In genomic region chr12:70661762-70662161, GRCh38 we compare ENCODE assay signal across 12 cellular contexts. TPM values are rescaled to one million over a fixed set of nuclear protein-coding genes. Genes with fewer than 3 reads are reported as not detected.
DNase-seq lines count a peak whose midpoint lies in the region; ATAC-seq and TF ChIP-seq lines count a peak whose summit lies in the region.
"Had no signal": no experiment of that assay in that cellular context is flagged by ENCODE, and none has a peak within 500 bp of the region (broad histone marks: within the 10 kb centered on the region; RNA-seq: fewer than 3 reads in every experiment).

No MANE protein-coding gene starts in this region.

- no peaks in the 10 kb centered on the region for H3F3A ChIP-seq in GM23338 (replicated peaks; ENCODE audit: low read depth)

- H3K4me3 ChIP-seq in GM23338 (no peak overlapping the region), SK-N-MC (no peak overlapping the region; the same call in 1 of the 2 replicates), skin epidermis (no peak overlapping the region), stomach (no peak overlapping the region)

- H3K4me1 Mint-ChIP-seq in GM23338 = peaks cover 29% of the 10 kb centered on the region

- no peaks in the 10 kb centered on the region for H3K9me3 Mint-ChIP-seq in GM23338

- H3K79me2 ChIP-seq in GM23338 (replicated peaks; ENCODE audit: insufficient read depth) = no peaks in the 10 kb centered on the region
- H3K79me2 ChIP-seq: parathyroid adenoma had no signal

- no peak for TF ChIP-seq POLR2A in stomach (IDR thresholded peaks at IDR 0.05)

- H3K4me2 ChIP-seq in GM23338 = no peak overlapping the region

- WGBS in stomach, 5 donors = 66 to 78% (median 73%) methylated on average over 5 of the region's 5 CpGs

- peak overlapping the region; percentile 58; the same call in 1 of the 2 replicates for H2AFZ ChIP-seq in GM23338
- H2AFZ ChIP-seq: parathyroid adenoma had no signal

- H3K27ac ChIP-seq in GM23338 (ENCODE audit: low read depth) (no peak overlapping the region), SK-N-MC (no peak overlapping the region), skin epidermis (peak overlapping the region in 11 of 21 experiments; percentile 7 to 59 (median 37)), stomach (no peak overlapping the region)
- H3K27ac ChIP-seq: parathyroid adenoma, VCaP had no signal

- H3K9ac ChIP-seq in SK-N-MC (ENCODE audit: insufficient read length) = no peak overlapping the region
- H3K9ac ChIP-seq: parathyroid adenoma had no signal

- ATAC-seq in GM23338 = no peak

- no peak for TF ChIP-seq EP300 in stomach (IDR thresholded peaks at IDR 0.05)

- H3K27me3 ChIP-seq in GM23338 (ENCODE audit: insufficient read depth) (no peaks in the 10 kb centered on the region), stomach (no peaks in the 10 kb centered on the region)

- intact Hi-C loops in stomach (cut with DNase I; ENCODE audit: low total_unique reads) = no loop called here

- H3K4me1 ChIP-seq in GM23338 (ENCODE audit: insufficient read depth) (peaks cover 39% of the 10 kb centered on the region), stomach (no peaks in the 10 kb centered on the region)
- H3K4me1 ChIP-seq: parathyroid adenoma had no signal

- H3K36me3 ChIP-seq in GM23338 (ENCODE audit: insufficient read depth) (no peaks in the 10 kb centered on the region), SK-N-MC (ENCODE audit: insufficient read depth, low read length) (no peaks in the 10 kb centered on the region), stomach (no peaks in the 10 kb centered on the region)

- no peaks in the 10 kb centered on the region for H3K27me3 Mint-ChIP-seq in GM23338 (ENCODE audit: insufficient read depth, low read depth, poor library complexity)

- peak overlapping the region; percentile 32; the same call in 1 of the 2 replicates for H3K27ac Mint-ChIP-seq in GM23338

- no peaks in the 10 kb centered on the region for H4K20me1 ChIP-seq in GM23338 (replicated peaks; ENCODE audit: insufficient read depth)

- TF ChIP-seq CTCF in GM23338 (conservative IDR thresholded peaks at IDR 0.05; ENCODE audit: low read depth in 2 of 2) (no peak), stomach (IDR thresholded peaks at IDR 0.05) (no peak)

- no peak overlapping the region for H3K4me3 Mint-ChIP-seq in GM23338

- no peaks in the 10 kb centered on the region for H3K36me3 Mint-ChIP-seq in GM23338 (ENCODE audit: low read depth)

- DNase-seq in GM23338 (ENCODE audit: low spot score) = no peak
- DNase-seq in SK-N-MC (ENCODE audit: low read depth, low spot score) = peak; percentile 14
- peak; percentile 17 for DNase-seq in fibroblast of the conjunctiva (ENCODE audit: low read depth)
- DNase-seq in stomach = no peak
- no peak for DNase-seq in activated T-cell treated with anti-CD3 and anti-CD28 coated beads, Interleukin-2, amount 50 U/mL, for 48 hours
- no peak for DNase-seq in NCI-H82 treated with DMSO at 0.1 percent for 48 hours (lab: John Stamatoyannopoulos, UW; ENCODE audit: unreplicated experiment)
- DNase-seq: activated effector memory CD4-positive, alpha-beta T cell treated with anti-CD3 and anti-CD28 coated beads, Interleukin-2, amount 50 U/mL, for 16 hours; kidney; NCI-H82 had no signal

- H3K9me2 ChIP-seq in GM23338 (ENCODE audit: insufficient read depth) = 0 out of 2 replicates have a peak, but pooled peaks cover 3% of the 10 kb centered on the region

- H3K9me3 ChIP-seq in SK-N-MC (ENCODE audit: low read depth, low read length) (no peaks in the 10 kb centered on the region), stomach (no peaks in the 10 kb centered on the region)

TF ChIP-seq in GM23338, 12 proteins besides CTCF, POLR2A, EP300 and RAD21:
- no peak for TF ChIP-seq ETS1 (IDR thresholded peaks at IDR 0.05)
- no peak for TF ChIP-seq ZNF331 (CRISPR knock-in tag; IDR thresholded peaks at IDR 0.05; ENCODE audit: low read depth)
- no peak for TF ChIP-seq ZNF114 (CRISPR knock-in tag; IDR thresholded peaks at IDR 0.05)
- TF ChIP-seq JUNB (IDR thresholded peaks at IDR 0.05; ENCODE audit: unreplicated experiment) = no peak
- TF ChIP-seq CREB1 (CRISPR knock-in tag; IDR thresholded peaks at IDR 0.05; ENCODE audit: low read depth) = no peak
- TF ChIP-seq REST (IDR thresholded peaks at IDR 0.05; ENCODE audit: unreplicated experiment) = no peak
- no peak for TF ChIP-seq POLR2AphosphoS5 (IDR thresholded peaks at IDR 0.05; ENCODE audit: low read depth)
- no peak for TF ChIP-seq STAT1 (IDR thresholded peaks at IDR 0.05; ENCODE audit: unreplicated experiment)
- no peak for TF ChIP-seq NANOG (IDR thresholded peaks at IDR 0.05; ENCODE audit: borderline replicate concordance)

RNA-seq across cellular contexts. Expression of gene PTPRB, which starts 24.5 kb away (rescaled TPM):
- total RNA-seq in GM23338 (2014; rRNA removed; shearing (Covaris generic)) = 1.3 and 1.7 TPM in 2 replicates
- polyA plus RNA-seq in GM23338 (2016; fragmentation: Nextera tagmentation; extraction: Ambion mirVana) = 0.13 and 0.24 TPM in 2 replicates
- 10 to 100 TPM in 4 of 5 donors, 1 to 10 TPM in 1; 8.0 to 51.2 (median 16.9) TPM for total RNA-seq in stomach
- polyA plus RNA-seq in stomach = 1 to 10 TPM; 1.2 to 1.8 (median 1.3) TPM

Comparison
In these comparisons a context has a peak if more than half of its experiments do, and no peak if none do; other contexts are left out.
1. DNase-seq: peak in SK-N-MC (single experiment) and fibroblast of the conjunctiva (single experiment); none in GM23338 (single experiment), stomach (single experiment), activated T-cell treated with anti-CD3 and anti-CD28 coated beads, Interleukin-2, amount 50 U/mL, for 48 hours (0 of 2) and NCI-H82 treated with DMSO at 0.1 percent for 48 hours (single experiment).
2. H3K27ac ChIP-seq: peak in skin epidermis (11 of 21); none in GM23338 (single experiment), SK-N-MC (single experiment) and stomach (0 of 5).